3 cellular contexts compared by ENCODE assay signal in genomic region chr7:107046511-107047259, GRCh38.
TF ChIP-seq lines count a peak whose summit lies in the region.

No MANE protein-coding gene starts in this region.

TF ChIP-seq in SK-N-SH, 30 proteins besides CTCF, POLR2A, EP300 and RAD21 (continued from another document):
- no peak for TF ChIP-seq FOXM1 (IDR thresholded peaks at IDR 0.05; ENCODE audit: low read depth)
- TF ChIP-seq NRF1 (IDR thresholded peaks at IDR 0.05; ENCODE audit: low read depth, low read length): no peak
- no peak for TF ChIP-seq FOXJ3 (CRISPR knock-in tag; IDR thresholded peaks at IDR 0.05)
- TF ChIP-seq SMC3 (IDR thresholded peaks at IDR 0.05; ENCODE audit: low read depth, low read length): no peak
- no peak for TF ChIP-seq TCF12 (IDR thresholded peaks at IDR 0.05)
TF ChIP-seq in SK-N-SH: peak in this region for 0.

TF ChIP-seq in SK-N-SH treated with all-trans-retinoic acid at 6 μM for 48 hours, 23 proteins besides CTCF, POLR2A, EP300 and RAD21 (continued from another document):
- TF ChIP-seq, protein P1, sequence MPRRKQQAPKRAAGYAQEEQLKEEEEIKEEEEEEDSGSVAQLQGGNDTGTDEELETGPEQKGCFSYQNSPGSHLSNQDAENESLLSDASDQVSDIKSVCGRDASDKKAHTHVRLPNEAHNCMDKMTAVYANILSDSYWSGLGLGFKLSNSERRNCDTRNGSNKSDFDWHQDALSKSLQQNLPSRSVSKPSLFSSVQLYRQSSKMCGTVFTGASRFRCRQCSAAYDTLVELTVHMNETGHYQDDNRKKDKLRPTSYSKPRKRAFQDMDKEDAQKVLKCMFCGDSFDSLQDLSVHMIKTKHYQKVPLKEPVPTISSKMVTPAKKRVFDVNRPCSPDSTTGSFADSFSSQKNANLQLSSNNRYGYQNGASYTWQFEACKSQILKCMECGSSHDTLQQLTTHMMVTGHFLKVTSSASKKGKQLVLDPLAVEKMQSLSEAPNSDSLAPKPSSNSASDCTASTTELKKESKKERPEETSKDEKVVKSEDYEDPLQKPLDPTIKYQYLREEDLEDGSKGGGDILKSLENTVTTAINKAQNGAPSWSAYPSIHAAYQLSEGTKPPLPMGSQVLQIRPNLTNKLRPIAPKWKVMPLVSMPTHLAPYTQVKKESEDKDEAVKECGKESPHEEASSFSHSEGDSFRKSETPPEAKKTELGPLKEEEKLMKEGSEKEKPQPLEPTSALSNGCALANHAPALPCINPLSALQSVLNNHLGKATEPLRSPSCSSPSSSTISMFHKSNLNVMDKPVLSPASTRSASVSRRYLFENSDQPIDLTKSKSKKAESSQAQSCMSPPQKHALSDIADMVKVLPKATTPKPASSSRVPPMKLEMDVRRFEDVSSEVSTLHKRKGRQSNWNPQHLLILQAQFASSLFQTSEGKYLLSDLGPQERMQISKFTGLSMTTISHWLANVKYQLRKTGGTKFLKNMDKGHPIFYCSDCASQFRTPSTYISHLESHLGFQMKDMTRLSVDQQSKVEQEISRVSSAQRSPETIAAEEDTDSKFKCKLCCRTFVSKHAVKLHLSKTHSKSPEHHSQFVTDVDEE (CRISPR knock-in tag; IDR thresholded peaks at IDR 0.05): no peak
- TF ChIP-seq ZC3H10 (CRISPR knock-in tag; IDR thresholded peaks at IDR 0.05) (no peak), CSDC2 (CRISPR knock-in tag; IDR thresholded peaks at IDR 0.05) (no peak)

TF ChIP-seq in WTC11, 78 proteins besides CTCF, POLR2A, EP300 and RAD21 (continued from another document):
- TF ChIP-seq, protein P2, sequence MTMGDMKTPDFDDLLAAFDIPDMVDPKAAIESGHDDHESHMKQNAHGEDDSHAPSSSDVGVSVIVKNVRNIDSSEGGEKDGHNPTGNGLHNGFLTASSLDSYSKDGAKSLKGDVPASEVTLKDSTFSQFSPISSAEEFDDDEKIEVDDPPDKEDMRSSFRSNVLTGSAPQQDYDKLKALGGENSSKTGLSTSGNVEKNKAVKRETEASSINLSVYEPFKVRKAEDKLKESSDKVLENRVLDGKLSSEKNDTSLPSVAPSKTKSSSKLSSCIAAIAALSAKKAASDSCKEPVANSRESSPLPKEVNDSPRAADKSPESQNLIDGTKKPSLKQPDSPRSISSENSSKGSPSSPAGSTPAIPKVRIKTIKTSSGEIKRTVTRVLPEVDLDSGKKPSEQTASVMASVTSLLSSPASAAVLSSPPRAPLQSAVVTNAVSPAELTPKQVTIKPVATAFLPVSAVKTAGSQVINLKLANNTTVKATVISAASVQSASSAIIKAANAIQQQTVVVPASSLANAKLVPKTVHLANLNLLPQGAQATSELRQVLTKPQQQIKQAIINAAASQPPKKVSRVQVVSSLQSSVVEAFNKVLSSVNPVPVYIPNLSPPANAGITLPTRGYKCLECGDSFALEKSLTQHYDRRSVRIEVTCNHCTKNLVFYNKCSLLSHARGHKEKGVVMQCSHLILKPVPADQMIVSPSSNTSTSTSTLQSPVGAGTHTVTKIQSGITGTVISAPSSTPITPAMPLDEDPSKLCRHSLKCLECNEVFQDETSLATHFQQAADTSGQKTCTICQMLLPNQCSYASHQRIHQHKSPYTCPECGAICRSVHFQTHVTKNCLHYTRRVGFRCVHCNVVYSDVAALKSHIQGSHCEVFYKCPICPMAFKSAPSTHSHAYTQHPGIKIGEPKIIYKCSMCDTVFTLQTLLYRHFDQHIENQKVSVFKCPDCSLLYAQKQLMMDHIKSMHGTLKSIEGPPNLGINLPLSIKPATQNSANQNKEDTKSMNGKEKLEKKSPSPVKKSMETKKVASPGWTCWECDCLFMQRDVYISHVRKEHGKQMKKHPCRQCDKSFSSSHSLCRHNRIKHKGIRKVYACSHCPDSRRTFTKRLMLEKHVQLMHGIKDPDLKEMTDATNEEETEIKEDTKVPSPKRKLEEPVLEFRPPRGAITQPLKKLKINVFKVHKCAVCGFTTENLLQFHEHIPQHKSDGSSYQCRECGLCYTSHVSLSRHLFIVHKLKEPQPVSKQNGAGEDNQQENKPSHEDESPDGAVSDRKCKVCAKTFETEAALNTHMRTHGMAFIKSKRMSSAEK (CRISPR knock-in tag; IDR thresholded peaks at IDR 0.05; ENCODE audit: borderline replicate concordance): no peak
- no peak for TF ChIP-seq NFE2L1 (CRISPR knock-in tag; IDR thresholded peaks at IDR 0.05)
- no peak for TF ChIP-seq RELA (CRISPR knock-in tag; IDR thresholded peaks at IDR 0.05; ENCODE audit: borderline replicate concordance)
- TF ChIP-seq E2F5 (CRISPR knock-in tag; IDR thresholded peaks at IDR 0.05): no peak
- TF ChIP-seq ZNF232 (CRISPR knock-in tag; IDR thresholded peaks at IDR 0.05): no peak
- no peak for TF ChIP-seq TCF7 (CRISPR knock-in tag; IDR thresholded peaks at IDR 0.05; ENCODE audit: low read depth)
- no peak for TF ChIP-seq GRHL2 (CRISPR knock-in tag; IDR thresholded peaks at IDR 0.05; ENCODE audit: insufficient replicate concordance, severe bottlenecking)
- TF ChIP-seq KAT7 (CRISPR knock-in tag; IDR thresholded peaks at IDR 0.05; ENCODE audit: borderline replicate concordance): no peak
